In genomic region chr13:50320297-50320862, GRCh38 we compare ENCODE assay signal across 9 cellular contexts.
A peak's percentile ranks its signal among the peaks of the same experiment; 100 is the strongest.
DNase-seq lines count a peak whose midpoint lies in the region; ATAC-seq and TF ChIP-seq lines count a peak whose summit lies in the region.
"Had no signal": no experiment of that assay in that cellular context is flagged by ENCODE, and none has a peak within 500 bp of the region (broad histone marks: within the 10 kb centered on the region; RNA-seq: fewer than 3 reads in every experiment).

No MANE protein-coding gene starts in this region.

- H3K36me3 ChIP-seq in liver (ENCODE audit: control insufficient read depth in 4 of 4, insufficient read depth in 3 of 4, low read depth in 1 of 4, low read length in 3 of 4) (no peaks in the 10 kb centered on the region), aorta (ENCODE audit: control insufficient read depth in 1 of 2, insufficient read depth in 2 of 2, low read length in 1 of 2) (no peaks in the 10 kb centered on the region)
- H3K36me3 ChIP-seq: lower lobe of right lung had no signal

- 0% methylated on average over 1 of the region's 1 CpG for WGBS in liver
- WGBS in aorta, 2 donors: 0 to 1% methylated on average over 1 of the region's 1 CpG

- H3K27me3 ChIP-seq in liver (ENCODE audit: control insufficient read depth in 4 of 4, insufficient read depth in 4 of 4, low read length in 3 of 4): no peaks in the 10 kb centered on the region
- H3K27me3 ChIP-seq in aorta (ENCODE audit: control insufficient read depth in 1 of 2, insufficient read depth in 2 of 2, low read length in 1 of 2): no peaks in the 10 kb centered on the region

- TF ChIP-seq CTCF in AG09309 (IDR thresholded peaks at IDR 0.05; ENCODE audit: control insufficient read depth, insufficient read depth, low read depth, low read length, missing control alignments): no peak
- no peak for TF ChIP-seq CTCF in astrocyte of the cerebellum (IDR thresholded peaks at IDR 0.05; ENCODE audit: low read depth, low read length, missing control alignments)
- TF ChIP-seq CTCF in liver (IDR thresholded peaks at IDR 0.05; ENCODE audit: low read depth, low read length, missing input control): no peak
- no peak for TF ChIP-seq CTCF in GM10266 (IDR thresholded peaks at IDR 0.05; ENCODE audit: control insufficient read depth, insufficient read depth, low read depth, missing control alignments)

- in situ Hi-C loops in astrocyte of the cerebellum (cut with HindIII; ENCODE audit: low sequenced_read_pairs): no loop called here

- H3K4me1 ChIP-seq in liver (ENCODE audit: control insufficient read depth in 4 of 4, insufficient read depth in 4 of 4, low read length in 3 of 4) (peaks cover 0 to 3% (median 0%) of the 10 kb centered on the region in 4 donors), aorta (ENCODE audit: control insufficient read depth in 1 of 2, insufficient read depth in 2 of 2, low read length in 2 of 2) (no peaks in the 10 kb centered on the region)

- DNase-seq in AG09309 (ENCODE audit: low read depth): peak; percentile 32
- DNase-seq in LHCN-M2 (ENCODE audit: low read depth): peak; percentile 75
- peak; percentile 3 for DNase-seq in astrocyte of the cerebellum (ENCODE audit: low read depth)
- no peak for DNase-seq in GM10266 (ENCODE audit: extremely low spot score)
- no peak for DNase-seq in stimulated activated CD4-positive, alpha-beta T cell treated with anti-CD3 and anti-CD28 coated beads, Interleukin-4, amount 100 ng/mL, for 4 hours
- DNase-seq in aorta: no peak
- no peak for DNase-seq in NOMO-1 (lab: John Stamatoyannopoulos, UW; ENCODE audit: unreplicated experiment in 2 of 2)
- DNase-seq: lower lobe of right lung had no signal

- intact Hi-C loops in aorta (cut with DNase I): no loop called here

- no peak for ATAC-seq in aorta (ENCODE audit: low FRiP score)

- no peaks in the 10 kb centered on the region for H3K9me3 ChIP-seq in liver (ENCODE audit: control insufficient read depth in 4 of 4, low read length in 3 of 4)
- no peaks in the 10 kb centered on the region for H3K9me3 ChIP-seq in aorta (ENCODE audit: control insufficient read depth, low read length)
- H3K9me3 ChIP-seq: lower lobe of right lung had no signal

- H3K4me3 ChIP-seq in AG09309 (ENCODE audit: control insufficient read depth, low read depth, low read length): no peak overlapping the region
- no peak overlapping the region for H3K4me3 ChIP-seq in astrocyte of the cerebellum (ENCODE audit: low read depth, low read length)
- no peak overlapping the region for H3K4me3 ChIP-seq in liver (ENCODE audit: low read depth in 1 of 3, low read length in 3 of 3)
- no peak overlapping the region for H3K4me3 ChIP-seq in aorta (ENCODE audit: low read length in 2 of 2)
- H3K4me3 ChIP-seq: lower lobe of right lung had no signal

- no peak overlapping the region for H3K27ac ChIP-seq in liver (ENCODE audit: low read depth in 1 of 2, low read length in 2 of 2)
- H3K27ac ChIP-seq in aorta (ENCODE audit: low read depth in 1 of 2, low read length in 2 of 2): no peak overlapping the region
- H3K27ac ChIP-seq: lower lobe of right lung had no signal

- no peak overlapping the region for H3K9ac ChIP-seq in liver (ENCODE audit: low read depth in 1 of 2, low read length in 2 of 2)

- no peak for TF ChIP-seq RAD21 in liver (IDR thresholded peaks at IDR 0.05)

TF ChIP-seq in liver, 16 proteins besides CTCF, POLR2A, EP300 and RAD21:
- TF ChIP-seq MAX (IDR thresholded peaks at IDR 0.05) (no peak), JUND (IDR thresholded peaks at IDR 0.05) (peak; percentile 29 to 56), HNF4A (conservative IDR thresholded peaks at IDR 0.05) (peak in 1 of 2 donors; percentile 4)

Comparison
In these comparisons a context has a peak if more than half of its experiments do, and no peak if none do; other contexts are left out.
1. DNase-seq: peak in AG09309 (single experiment), LHCN-M2 (single experiment) and astrocyte of the cerebellum (single experiment); none in GM10266 (single experiment), stimulated activated CD4-positive, alpha-beta T cell treated with anti-CD3 and anti-CD28 coated beads, Interleukin-4, amount 100 ng/mL, for 4 hours (0 of 2), aorta (0 of 2) and NOMO-1 (0 of 2).